ENCODE assay signal across 19 cellular contexts in genomic region chr11:28837599-28837998, GRCh38.
A peak's percentile ranks its signal among the peaks of the same experiment; 100 is the strongest.
DNase-seq lines count a peak whose midpoint lies in the region; ATAC-seq and TF ChIP-seq lines count a peak whose summit lies in the region.
"Had no signal": no experiment of that assay in that cellular context is flagged by ENCODE, and none has a peak within 500 bp of the region (broad histone marks: within the 10 kb centered on the region; RNA-seq: fewer than 3 reads in every experiment).

No MANE protein-coding gene starts in this region.

- peaks cover 29% of the 10 kb centered on the region for H3K4me1 ChIP-seq in Caco-2
- peaks cover 50% of the 10 kb centered on the region for H3K4me1 ChIP-seq in osteoblast (ENCODE audit: insufficient read depth, low read length)

- BruUV-seq in Caco-2 (replicated peaks; lab: Mats Ljungman, UMichigan) = no TSS peak

- H2AFZ ChIP-seq in osteoblast (ENCODE audit: low read length) = no peak overlapping the region

- in situ Hi-C loops in brain microvascular endothelial cell (cut with HindIII; ENCODE audit: low pct_ligation_motif_present, low sequenced_read_pairs) = no loop called here

- no peaks in the 10 kb centered on the region for H3K79me2 ChIP-seq in osteoblast (ENCODE audit: insufficient read depth, low read length)

- TF ChIP-seq CTCF in Caco-2 (IDR thresholded peaks at IDR 0.05; ENCODE audit: insufficient read depth in 1 of 2, low read depth in 1 of 2, low read length in 1 of 2, severe bottlenecking in 1 of 2, unreplicated experiment in 1 of 2) (no peak), brain microvascular endothelial cell (IDR thresholded peaks at IDR 0.05; ENCODE audit: low read depth, low read length, missing control alignments) (no peak), osteoblast (IDR thresholded peaks at IDR 0.05; ENCODE audit: extremely low read depth, low read depth, low read length) (no peak)

- POLR2A ChIA-PET in Caco-2 (lab: Charles Lee) = no interaction called here

- CTCF ChIA-PET in Caco-2 (lab: Charles Lee) = no interaction called here

- ATAC-seq in GM19324 (IDR thresholded peaks at IDR 0.05; ENCODE audit: low FRiP score, unreplicated experiment) = no peak

- H3K4me3 Mint-ChIP-seq in Caco-2 (ENCODE audit: unreplicated experiment) = no peak overlapping the region
- H3K4me3 Mint-ChIP-seq: CD14-positive monocyte; T-helper 1 cell treated with Interleukin-12 subunit alpha and Interleukin-12 subunit beta and Interleukin-4 antibody, amounts not matched to agents 30 μg/mL and 1 μg/mL, for 36 hours had no signal

- H3K27me3 Mint-ChIP-seq in Caco-2 (ENCODE audit: insufficient read depth, unreplicated experiment) = no peaks in the 10 kb centered on the region

- peaks cover 9% of the 10 kb centered on the region for H3K36me3 Mint-ChIP-seq in Caco-2 (ENCODE audit: insufficient read depth, unreplicated experiment)
- H3K36me3 Mint-ChIP-seq: CD14-positive monocyte had no signal

- DNase-seq in Caco-2 (no peak), MG63 (peak; percentile 2), brain microvascular endothelial cell (no peak), osteoblast (ENCODE audit: insufficient read length, low spot score, missing footprints) (no peak), dedifferentiated amniotic fluid mesenchymal stem cell (ENCODE audit: extremely low spot score) (no peak), KG1 (lab: John Stamatoyannopoulos, UW) (no peak), NCI-H510A (lab: John Stamatoyannopoulos, UW) (no peak)
- DNase-seq: COR-L47, DMS153, GDM1, NCI-H1105, NCI-H2081 treated with DMSO at 0.1 percent for 48 hours, NCI-H774, OCI-M1, SIG-M5 had no signal

- intact Hi-C loops in Caco-2 (cut with micrococcal nuclease; ENCODE audit: unreplicated experiment) = loop anchor here (5.0 kb wide), 1 partner anchor 80 kb away; no protein-coding TSS in a partner anchor

- no peaks in the 10 kb centered on the region for H3K36me3 ChIP-seq in Caco-2 (ENCODE audit: control insufficient read depth, insufficient read depth, low read length)
- H3K36me3 ChIP-seq in MG63 = peaks cover 5% of the 10 kb centered on the region
- H3K36me3 ChIP-seq in brain microvascular endothelial cell (replicated peaks) = no peaks in the 10 kb centered on the region
- no peaks in the 10 kb centered on the region for H3K36me3 ChIP-seq in osteoblast (ENCODE audit: insufficient read depth, low read length)

- peak overlapping the region; percentile 93 for H3K27ac Mint-ChIP-seq in Caco-2 (ENCODE audit: unreplicated experiment)
- H3K27ac Mint-ChIP-seq: CD14-positive monocyte; T-helper 1 cell treated with Interleukin-12 subunit alpha and Interleukin-12 subunit beta and Interleukin-4 antibody, amounts not matched to agents 30 μg/mL and 1 μg/mL, for 36 hours had no signal

- no peaks in the 10 kb centered on the region for H4K20me1 ChIP-seq in osteoblast (ENCODE audit: insufficient read depth, low read length)

- peaks cover 23% of the 10 kb centered on the region for H3K4me1 Mint-ChIP-seq in Caco-2 (ENCODE audit: low read depth, unreplicated experiment)
- H3K4me1 Mint-ChIP-seq: CD14-positive monocyte had no signal

- peaks cover 16% of the 10 kb centered on the region for H3K9me3 Mint-ChIP-seq in Caco-2 (ENCODE audit: unreplicated experiment)

- H3K4me2 ChIP-seq in osteoblast (ENCODE audit: insufficient read depth, low read length) = no peak overlapping the region

- H3K27me3 ChIP-seq in Caco-2 (replicated peaks; ENCODE audit: control insufficient read depth, insufficient read depth, low read length) (no peaks in the 10 kb centered on the region), MG63 (no peaks in the 10 kb centered on the region), brain microvascular endothelial cell (replicated peaks) (no peaks in the 10 kb centered on the region), osteoblast (ENCODE audit: insufficient read depth, low read length) (no peaks in the 10 kb centered on the region)

- no peak overlapping the region for H3K4me3 ChIP-seq in Caco-2 (ENCODE audit: low read depth, low read length)
- no peak overlapping the region for H3K4me3 ChIP-seq in MG63
- H3K4me3 ChIP-seq in brain microvascular endothelial cell (ENCODE audit: low read depth, low read length) = no peak overlapping the region
- H3K4me3 ChIP-seq in osteoblast (ENCODE audit: insufficient read depth, low read length) = no peak overlapping the region

- H3K9me3 ChIP-seq in Caco-2 (peaks cover 2% of the 10 kb centered on the region; the same call in 1 of the 2 replicates), MG63 (peaks cover 3% of the 10 kb centered on the region), osteoblast (ENCODE audit: low read depth, low read length) (no peaks in the 10 kb centered on the region)

- H3K27ac ChIP-seq in brain microvascular endothelial cell (peak overlapping the region; percentile 97), osteoblast (ENCODE audit: low read depth, low read length) (peak overlapping the region; percentile 97)
- H3K27ac ChIP-seq: HL-60 had no signal
